Comparison of ENCODE assay signal across 27 cellular contexts in genomic region chr4:92307156-92307555, GRCh38. TPM values are rescaled to one million over a fixed set of nuclear protein-coding genes. Genes with fewer than 3 reads are reported as not detected.
DNase-seq lines count a peak whose midpoint lies in the region; ATAC-seq and TF ChIP-seq lines count a peak whose summit lies in the region.
"Had no signal": no experiment of that assay in that cellular context is flagged by ENCODE, and none has a peak within 500 bp of the region (broad histone marks: within the 10 kb centered on the region; RNA-seq: fewer than 3 reads in every experiment).

No MANE protein-coding gene starts in this region.

- no peaks in the 10 kb centered on the region for H3K9me3 ChIP-seq in body of pancreas
- H3K9me3 ChIP-seq: Caco-2, HAP-1, SJSA1 had no signal

- 89 to 96% methylated on average over 2 of the region's 2 CpGs for WGBS in body of pancreas, 2 donors

- H3K27ac ChIP-seq in body of pancreas, result no peak overlapping the region
- H3K27ac ChIP-seq: BLaER1 treated with 17β-estradiol and CSF1 and Interleukin-3, amounts not matched to agents 10 nM and 100 nM; SJSA1 had no signal

- CTCF ChIA-PET in activated CD8-positive, alpha-beta T cell treated with anti-CD3 and anti-CD28 coated beads for 36 hours (lab: Charles Lee), result no interaction called here

- peaks cover 28% of the 10 kb centered on the region for H3K4me1 ChIP-seq in body of pancreas
- H3K4me1 ChIP-seq: BLaER1 treated with 17β-estradiol and CSF1 and Interleukin-3, amounts not matched to agents 10 nM and 100 nM; Caco-2 had no signal

- peaks cover under 1% of the 10 kb centered on the region for H3K9me3 Mint-ChIP-seq in activated CD8-positive, alpha-beta T cell treated with anti-CD3 and anti-CD28 coated beads for 36 hours
- no peaks in the 10 kb centered on the region for H3K9me3 Mint-ChIP-seq in activated T-cell treated with anti-CD3 and anti-CD28 coated beads, Interleukin-2, amount 50 U/mL, for 24 hours

- peaks cover 1% of the 10 kb centered on the region for H3K36me3 Mint-ChIP-seq in activated CD8-positive, alpha-beta T cell treated with anti-CD3 and anti-CD28 coated beads for 36 hours (ENCODE audit: low read depth)
- no peaks in the 10 kb centered on the region for H3K36me3 Mint-ChIP-seq in activated T-cell treated with anti-CD3 and anti-CD28 coated beads, Interleukin-2, amount 50 U/mL, for 24 hours (ENCODE audit: low read depth)
- H3K36me3 Mint-ChIP-seq: CD4-positive, alpha-beta memory T cell had no signal

- H3K4me1 Mint-ChIP-seq in activated CD8-positive, alpha-beta T cell treated with anti-CD3 and anti-CD28 coated beads for 36 hours (ENCODE audit: low read depth), result no peaks in the 10 kb centered on the region
- H3K4me1 Mint-ChIP-seq in activated T-cell treated with anti-CD3 and anti-CD28 coated beads, Interleukin-2, amount 50 U/mL, for 24 hours (ENCODE audit: low read depth), result peaks cover 5% of the 10 kb centered on the region

- intact Hi-C loops in activated CD8-positive, alpha-beta T cell treated with anti-CD3 and anti-CD28 coated beads for 36 hours (cut with micrococcal nuclease), result no loop called here
- intact Hi-C loops in body of pancreas (cut with DNase I), result no loop called here

- DNase-seq in NCI-H2171 treated with DMSO at 0.1 percent for 48 hours (lab: John Stamatoyannopoulos, UW) (peak; percentile 33), NCI-H2171 (lab: John Stamatoyannopoulos, UW) (no peak), cerebellum (ENCODE audit: low spot score) (peak; percentile 15), midbrain (lab: John Stamatoyannopoulos, UW) (peak; percentile 47), body of pancreas (no peak)
- no peak for DNase-seq in activated CD8-positive, alpha-beta T cell treated with anti-CD3 and anti-CD28 coated beads for 36 hours
- no peak for DNase-seq in activated T-cell treated with anti-CD3 and anti-CD28 coated beads, Interleukin-2, amount 50 U/mL, for 24 hours
- DNase-seq: ACHN; Caco-2; CD4-positive, alpha-beta memory T cell; DMS 273 treated with DMSO at 0.1 percent for 48 hours; GF-D8; KBM-7; MM.1S; NCI-H1048; NCI-H1436; NCI-H187 treated with DMSO at 0.1 percent for 48 hours; NCI-H2107; NCI-H226; NCI-H524 treated with DMSO at 0.1 percent for 48 hours had no signal

- H3K4me3 ChIP-seq in body of pancreas, result no peak overlapping the region
- H3K4me3 ChIP-seq: BLaER1 treated with 17β-estradiol and CSF1 and Interleukin-3, amounts not matched to agents 10 nM and 100 nM; HAP-1; SJSA1 had no signal

- H3K27me3 Mint-ChIP-seq in activated CD8-positive, alpha-beta T cell treated with anti-CD3 and anti-CD28 coated beads for 36 hours, result peaks cover 27% of the 10 kb centered on the region
- H3K27me3 Mint-ChIP-seq in activated T-cell treated with anti-CD3 and anti-CD28 coated beads, Interleukin-2, amount 50 U/mL, for 24 hours, result peaks cover 43% of the 10 kb centered on the region

- H3K27me3 ChIP-seq in body of pancreas, result peaks cover 2 to 8% of the 10 kb centered on the region in 2 donors
- H3K27me3 ChIP-seq: BLaER1 treated with 17β-estradiol and CSF1 and Interleukin-3, amounts not matched to agents 10 nM and 100 nM had no signal

- H3K36me3 ChIP-seq in body of pancreas (replicated peaks in 1 of 2; ENCODE audit: insufficient read depth in 1 of 2, low read depth in 2 of 2), result no peaks in the 10 kb centered on the region
- H3K36me3 ChIP-seq: BLaER1 treated with 17β-estradiol and CSF1 and Interleukin-3, amounts not matched to agents 10 nM and 100 nM; HAP-1; SJSA1 had no signal

- no peak overlapping the region for H3K27ac Mint-ChIP-seq in activated CD8-positive, alpha-beta T cell treated with anti-CD3 and anti-CD28 coated beads for 36 hours
- H3K27ac Mint-ChIP-seq in activated T-cell treated with anti-CD3 and anti-CD28 coated beads, Interleukin-2, amount 50 U/mL, for 24 hours, result no peak overlapping the region
- H3K27ac Mint-ChIP-seq: CD4-positive, alpha-beta memory T cell had no signal

- POLR2A ChIA-PET in activated CD8-positive, alpha-beta T cell treated with anti-CD3 and anti-CD28 coated beads for 36 hours (lab: Charles Lee), result no interaction called here

- no peak overlapping the region for H3K4me3 Mint-ChIP-seq in activated CD8-positive, alpha-beta T cell treated with anti-CD3 and anti-CD28 coated beads for 36 hours
- H3K4me3 Mint-ChIP-seq in activated T-cell treated with anti-CD3 and anti-CD28 coated beads, Interleukin-2, amount 50 U/mL, for 24 hours, result no peak overlapping the region
- H3K4me3 Mint-ChIP-seq: CD4-positive, alpha-beta memory T cell had no signal

- TF ChIP-seq CTCF in activated CD8-positive, alpha-beta T cell treated with anti-CD3 and anti-CD28 coated beads for 36 hours (IDR thresholded peaks at IDR 0.05), result no peak
- TF ChIP-seq CTCF in body of pancreas (IDR thresholded peaks at IDR 0.05), result no peak

- no peak for ATAC-seq in activated CD8-positive, alpha-beta T cell treated with anti-CD3 and anti-CD28 coated beads for 36 hours
- ATAC-seq in GM18520 (IDR thresholded peaks at IDR 0.05; ENCODE audit: unreplicated experiment), result no peak
- no peak for ATAC-seq in body of pancreas
- ATAC-seq: Right ventricle myocardium inferior had no signal

- TF ChIP-seq POLR2A in body of pancreas (IDR thresholded peaks at IDR 0.05), result no peak

RNA-seq across cellular contexts. Expression of gene GRID2, which starts 3.4 kb away (rescaled TPM):
- total RNA-seq in cerebellum (194 TPM), body of pancreas (not detected)
- not detected for total RNA-seq in activated CD8-positive, alpha-beta T cell treated with anti-CD3 and anti-CD28 coated beads for 36 hours
- total RNA-seq: Caco-2; CD4-positive, alpha-beta memory T cell; HT-29; OCI-LY7; SJSA1 had no signal

Comparison
In these comparisons a context has a peak if more than half of its experiments do, and no peak if none do; other contexts are left out.
1. DNase-seq: peak in NCI-H2171 treated with DMSO at 0.1 percent for 48 hours (single experiment), cerebellum (single experiment) and midbrain (single experiment); none in NCI-H2171 (single experiment), activated CD8-positive, alpha-beta T cell treated with anti-CD3 and anti-CD28 coated beads for 36 hours (single experiment), activated T-cell treated with anti-CD3 and anti-CD28 coated beads, Interleukin-2, amount 50 U/mL, for 24 hours (single experiment) and body of pancreas (0 of 4).
2. RNA of gene GRID2, which starts 3.4 kb away (total RNA-seq): 194 TPM in cerebellum (single experiment); not detected in activated CD8-positive, alpha-beta T cell treated with anti-CD3 and anti-CD28 coated beads for 36 hours and not detected in body of pancreas; every median in the first group is over 100 times any median in the second.